12 cellular contexts compared by ENCODE assay signal in genomic region chr1:19392221-19392620, GRCh38.
DNase-seq lines count a peak whose midpoint lies in the region; ATAC-seq and TF ChIP-seq lines count a peak whose summit lies in the region.
"Had no signal": no experiment of that assay in that cellular context is flagged by ENCODE, and none has a peak within 500 bp of the region (broad histone marks: within the 10 kb centered on the region; RNA-seq: fewer than 3 reads in every experiment).

No MANE protein-coding gene starts in this region.

- CTCF ChIA-PET in AG04450 (lab: Charles Lee): interaction anchor here (0.6 to 2.0 kb wide), 6 partner anchors 35 to 262 kb away, joined by 3 to 10 read pairs (median 6); no protein-coding TSS in a partner anchor

- peaks cover 27% of the 10 kb centered on the region for H3F3A ChIP-seq in neural progenitor cell (ENCODE audit: low read depth)

- POLR2A ChIA-PET in AG04450 (lab: Yijun Ruan, JAX): no interaction called here

- peaks cover 78% of the 10 kb centered on the region for H3K4me1 Mint-ChIP-seq in HFFc6 (ENCODE audit: low read depth)
- H3K4me1 Mint-ChIP-seq in brain: peaks cover 51% of the 10 kb centered on the region
- peaks cover 32% of the 10 kb centered on the region for H3K4me1 Mint-ChIP-seq in neural progenitor cell

- H3K79me2 ChIP-seq in neural progenitor cell (ENCODE audit: low read depth): peaks cover 80% of the 10 kb centered on the region

- H3K27me3 Mint-ChIP-seq in HFFc6 (ENCODE audit: insufficient read depth): peaks cover 3% of the 10 kb centered on the region
- H3K27me3 Mint-ChIP-seq in brain: no peaks in the 10 kb centered on the region
- H3K27me3 Mint-ChIP-seq in neural progenitor cell (ENCODE audit: insufficient read depth, low read depth): peaks cover 10% of the 10 kb centered on the region

- H2AFZ ChIP-seq in neural progenitor cell (replicated peaks): no peak overlapping the region

- DNase-seq in AG04450 (ENCODE audit: low read depth, low spot score) (no peak), HFFc6 (no peak), neural progenitor cell (ENCODE audit: low spot score) (no peak), SKM-1 treated with dmso at 0.1 percent for 144 hours (lab: John Stamatoyannopoulos, UW; ENCODE audit: unreplicated experiment) (no peak)
- no peak for DNase-seq in effector CD4-positive, alpha-beta T cell
- DNase-seq in stimulated activated CD4-positive, alpha-beta T cell treated with anti-CD3 and anti-CD28 coated beads, Interleukin-4, amount 100 ng/mL, for 4 hours: no peak
- DNase-seq: KBM-7, RPMI8226, WERI-Rb-1 had no signal

- no peak overlapping the region for H3K4me3 ChIP-seq in AG04450 (ENCODE audit: low read depth, low read length)
- H3K4me3 ChIP-seq in neural progenitor cell: no peak overlapping the region
- H3K4me3 ChIP-seq: HAP-1 had no signal

- H3K4me3 Mint-ChIP-seq in HFFc6 (peak overlapping the region; percentile 84), brain (no peak overlapping the region), neural progenitor cell (no peak overlapping the region)

- H3K9me3 Mint-ChIP-seq in HFFc6: no peaks in the 10 kb centered on the region
- H3K9me3 Mint-ChIP-seq in brain: no peaks in the 10 kb centered on the region
- H3K9me3 Mint-ChIP-seq in neural progenitor cell: no peaks in the 10 kb centered on the region

- no peaks in the 10 kb centered on the region for H3K9me3 ChIP-seq in AG04450 (ENCODE audit: control insufficient read depth, insufficient read depth, low read length)
- H3K9me3 ChIP-seq in neural progenitor cell (ENCODE audit: low read depth): no peaks in the 10 kb centered on the region
- H3K9me3 ChIP-seq: HAP-1 had no signal

- H3K36me3 ChIP-seq in neural progenitor cell: no peaks in the 10 kb centered on the region
- H3K36me3 ChIP-seq: HAP-1, WERI-Rb-1 had no signal

- H4K20me1 ChIP-seq in neural progenitor cell (ENCODE audit: low read depth): peaks cover 39% of the 10 kb centered on the region

- ATAC-seq in HG02885 (IDR thresholded peaks at IDR 0.05; ENCODE audit: poor library complexity, unreplicated experiment): no peak

- no peak overlapping the region for H3K9ac ChIP-seq in neural progenitor cell

- H3K27me3 ChIP-seq in AG04450 (ENCODE audit: control insufficient read depth, insufficient read depth, low read length) (no peaks in the 10 kb centered on the region), neural progenitor cell (no peaks in the 10 kb centered on the region)

- H3K27ac Mint-ChIP-seq in HFFc6 (peak overlapping the region; percentile 89), brain (peak overlapping the region in 4 of 5 experiments; percentile 21 to 79 (median 44)), neural progenitor cell (peak overlapping the region; percentile 28)

- TF ChIP-seq CTCF in AG04450 (IDR thresholded peaks at IDR 0.05; ENCODE audit: low read depth, low read length) (no peak), HFFc6 (IDR thresholded peaks at IDR 0.05) (no peak), brain (conservative IDR thresholded peaks at IDR 0.05) (no peak), neural progenitor cell (IDR thresholded peaks at IDR 0.05) (no peak)

- H3K27ac ChIP-seq in AG04450 (ENCODE audit: low read depth, low read length) (peak overlapping the region; percentile 11), neural progenitor cell (no peak overlapping the region)

- peaks cover 8% of the 10 kb centered on the region; the same call in 1 of the 2 replicates for H3K36me3 Mint-ChIP-seq in HFFc6 (ENCODE audit: low read depth)
- no peaks in the 10 kb centered on the region for H3K36me3 Mint-ChIP-seq in brain
- no peaks in the 10 kb centered on the region for H3K36me3 Mint-ChIP-seq in neural progenitor cell

- peaks cover 19% of the 10 kb centered on the region for H3K4me1 ChIP-seq in neural progenitor cell
- H3K4me1 ChIP-seq: HAP-1 had no signal

- no peak overlapping the region for H3K4me2 ChIP-seq in neural progenitor cell

Comparison
In these comparisons a context has a peak if more than half of its experiments do, and no peak if none do; other contexts are left out.
1. H3K27ac Mint-ChIP-seq: peak in every context shown above with its lines; median percentile 89 in HFFc6; 44 in brain; 28 in neural progenitor cell.